In genomic region chr19:38912600-38913514, GRCh38 we compare ENCODE assay signal across 19 cellular contexts. TPM values are rescaled to one million over a fixed set of nuclear protein-coding genes. Genes with fewer than 3 reads are reported as not detected.
DNase-seq lines count a peak whose midpoint lies in the region; ATAC-seq, FAIRE-seq and TF ChIP-seq lines count a peak whose summit lies in the region.
"Had no signal": no experiment of that assay in that cellular context is flagged by ENCODE, and none has a peak within 500 bp of the region (broad histone marks: within the 10 kb centered on the region; RNA-seq: fewer than 3 reads in every experiment).

No MANE protein-coding gene starts in this region.

- no peak for TF ChIP-seq EP300 in H1 (IDR thresholded peaks at IDR 0.05; ENCODE audit: borderline replicate concordance in 1 of 2, low read depth in 2 of 2, low read length in 2 of 2)

- no peaks in the 10 kb centered on the region; the same call in 1 of the 2 replicates for H3K23me2 ChIP-seq in H1 (ENCODE audit: low read depth, low read length)

- H3K4me1 Mint-ChIP-seq in stimulated activated naive CD8-positive, alpha-beta T cell treated with anti-CD3 and anti-CD28 coated beads, Interleukin-15, Interleukin-2, amounts not matched to agents 100 ng/mL and 50 ng/mL, for 24 hours (ENCODE audit: low read depth) = peaks cover 12% of the 10 kb centered on the region

- H3K27ac ChIP-seq in H1 (ENCODE audit: low read depth, low read length) = no peak overlapping the region
- H3K27ac ChIP-seq: colonic mucosa, esophagus squamous epithelium had no signal

- 0 out of 3 replicates have a peak, but pooled peaks of 1 of the 2 experiments have one; percentile 3 for TF ChIP-seq POLR2A in H1 (IDR thresholded peaks at IDR 0.05; ENCODE audit: control extremely low read depth in 1 of 2, low read depth in 2 of 2, low read length in 2 of 2)

- CTCF ChIA-PET in H1 (lab: Charles Lee; ENCODE audit: partially characterized antibody) = interaction anchor here (0.5 to 3.6 kb wide), 5 partner anchors 13 to 1678 kb away, joined by 3 to 16 read pairs (median 3); partner anchors contain the start of genes MRPS12, NFKBIB, SARS2 and SIRT2

- DNase-seq in stimulated activated naive CD8-positive, alpha-beta T cell treated with anti-CD3 and anti-CD28 coated beads, Interleukin-15, Interleukin-2, amounts not matched to agents 100 U/mL and 50 U/mL, for 24 hours = no peak
- DNase-seq in NCI-H2171 treated with DMSO at 0.1 percent for 48 hours (lab: John Stamatoyannopoulos, UW) = peak; percentile 13
- DNase-seq in H1 (ENCODE audit: low read depth in 1 of 2, low spot score in 2 of 2) = no peak
- no peak for DNase-seq in kidney glomerular epithelial cell (lab: John Stamatoyannopoulos, UW)
- DNase-seq in AG08396 (ENCODE audit: low spot score) = no peak
- no peak for DNase-seq in NCI-H748 treated with DMSO at 0.1 percent for 48 hours (lab: John Stamatoyannopoulos, UW)
- DNase-seq: colonic mucosa; esophagus squamous epithelium; KG1; NCI-H1694; NCI-H510A; stimulated activated CD4-positive, alpha-beta T cell treated with anti-CD3 and anti-CD28 coated beads, Interleukin-1b, Interleukin-23, amount 100 ng/mL, for 48 hours; stimulated activated CD8-positive, alpha-beta memory T cell treated with anti-CD3 and anti-CD28 coated beads, Interleukin-4, amount 100 ng/mL, for 48 hours had no signal

- POLR2A ChIA-PET in H1 (lab: Charles Lee; ENCODE audit: partially characterized antibody) = interaction anchor here (0.7 to 6.7 kb wide), 9 partner anchors 9 to 415 kb away, joined by 3 to 36 read pairs (median 3); partner anchors contain the start of genes MRPS12, NFKBIB and SARS2

- no peak overlapping the region for H3K9ac ChIP-seq in H1 (replicated peaks in 1 of 4; ENCODE audit: extremely low read depth in 1 of 4, low read depth in 3 of 4, low read length in 3 of 4)

- TF ChIP-seq CTCF in H1 (IDR thresholded peaks at IDR 0.05; ENCODE audit: control extremely low read depth in 1 of 3, insufficient read depth in 1 of 3, low read depth in 1 of 3, low read length in 3 of 3) = no peak

- no peaks in the 10 kb centered on the region for H3K9me3 ChIP-seq in H1 (ENCODE audit: insufficient read depth in 2 of 2, low read depth in 1 of 2, low read length in 1 of 2)
- H3K9me3 ChIP-seq: colonic mucosa, esophagus squamous epithelium had no signal

- no peaks in the 10 kb centered on the region for H3K9me3 Mint-ChIP-seq in stimulated activated naive CD8-positive, alpha-beta T cell treated with anti-CD3 and anti-CD28 coated beads, Interleukin-15, Interleukin-2, amounts not matched to agents 100 ng/mL and 50 ng/mL, for 24 hours
- H3K9me3 Mint-ChIP-seq: nephron had no signal

- H4K91ac ChIP-seq in H1 (replicated peaks; ENCODE audit: insufficient read length, low read length) = no peak overlapping the region

- no peak for TF ChIP-seq RAD21 in H1 (IDR thresholded peaks at IDR 0.05 in 1 of 2, conservative IDR thresholded peaks at IDR 0.05 in 1 of 2; ENCODE audit: low read depth in 2 of 2, low read length in 2 of 2)

- ATAC-seq in stimulated activated naive CD8-positive, alpha-beta T cell treated with anti-CD3 and anti-CD28 coated beads, Interleukin-15, Interleukin-2, amounts not matched to agents 100 U/mL and 50 U/mL, for 24 hours = no peak
- ATAC-seq in GM21367 (IDR thresholded peaks at IDR 0.05; ENCODE audit: unreplicated experiment) = no peak

- no peak overlapping the region for H2BK20ac ChIP-seq in H1 (ENCODE audit: low read length)

- H4K8ac ChIP-seq in H1 (ENCODE audit: extremely low read depth, insufficient read depth, low read length) = peak overlapping the region; percentile 35; the same call in 1 of the 2 replicates

- WGBS in H1 (ENCODE audit: extremely low coverage in 1 of 2, insufficient coverage in 1 of 2, insufficient read length in 1 of 2, insufficient replicate concordance in 2 of 2, low coverage in 1 of 2, low lambda C conversion rate in 2 of 2, missing lambda C conversion rate in 1 of 2), 2 experiments = 81% methylated on average over 12 of the region's 12 CpGs; no CpG with 5 or more reads in 1 of the 2 experiments

- no peak overlapping the region for H3K4ac ChIP-seq in H1 (replicated peaks; ENCODE audit: insufficient read length, low read depth, low read length)

- H3K4me2 ChIP-seq in H1 (ENCODE audit: insufficient read depth in 1 of 2, low read depth in 2 of 2, low read length in 2 of 2) = no peak overlapping the region

- peaks cover 0 to 6% (median under 1%) of the 10 kb centered on the region in 4 experiments; a peak in 3 of 8 replicates for H3K36me3 ChIP-seq in H1 (ENCODE audit: control insufficient read depth in 2 of 4, insufficient read depth in 4 of 4, low read length in 3 of 4)
- H3K36me3 ChIP-seq: colonic mucosa had no signal

- no peak overlapping the region for H2BK12ac ChIP-seq in H1 (ENCODE audit: low read depth, low read length)

- peaks cover 17% of the 10 kb centered on the region for H3K36me3 Mint-ChIP-seq in stimulated activated naive CD8-positive, alpha-beta T cell treated with anti-CD3 and anti-CD28 coated beads, Interleukin-15, Interleukin-2, amounts not matched to agents 100 ng/mL and 50 ng/mL, for 24 hours (ENCODE audit: low read depth)

- no peak overlapping the region for H2BK5ac ChIP-seq in H1 (ENCODE audit: low read depth, low read length)

- no peak overlapping the region for H2BK15ac ChIP-seq in H1 (ENCODE audit: low read length)

- no peak for FAIRE-seq in H1 (lab: Jason Lieb, UNC)
- FAIRE-seq: GM18507 had no signal

- H3K14ac ChIP-seq in H1 (ENCODE audit: insufficient read length) = no peak overlapping the region

- H3K27ac Mint-ChIP-seq in stimulated activated naive CD8-positive, alpha-beta T cell treated with anti-CD3 and anti-CD28 coated beads, Interleukin-15, Interleukin-2, amounts not matched to agents 100 ng/mL and 50 ng/mL, for 24 hours = peak overlapping the region; percentile 36

- no peak overlapping the region for H3K56ac ChIP-seq in H1 (replicated peaks; ENCODE audit: insufficient read length, low read depth, low read length)

- H3K4me3 Mint-ChIP-seq in stimulated activated naive CD8-positive, alpha-beta T cell treated with anti-CD3 and anti-CD28 coated beads, Interleukin-15, Interleukin-2, amounts not matched to agents 100 ng/mL and 50 ng/mL, for 24 hours = no peak overlapping the region
- H3K4me3 Mint-ChIP-seq: nephron had no signal

- H3K27me3 ChIP-seq in H1 (replicated peaks in 1 of 4; ENCODE audit: control insufficient read depth in 3 of 4, extremely low read depth in 1 of 4, insufficient read depth in 3 of 4, low read length in 3 of 4) = no peaks in the 10 kb centered on the region; a peak in 1 of 7 replicates
- H3K27me3 ChIP-seq: colonic mucosa had no signal

- peaks cover 0 to 8% (median 1%) of the 10 kb centered on the region in 4 experiments; a peak in 3 of 7 replicates for H3K4me1 ChIP-seq in H1 (replicated peaks in 1 of 4; ENCODE audit: control insufficient read depth in 3 of 4, insufficient read depth in 4 of 4, low read length in 3 of 4)
- H3K4me1 ChIP-seq: colonic mucosa had no signal

- no peak overlapping the region for H4K5ac ChIP-seq in H1 (ENCODE audit: insufficient read length, low read depth, low read length)

- no peak overlapping the region for H3K18ac ChIP-seq in H1 (ENCODE audit: extremely low read depth, low read length)

- no peak overlapping the region for H2AK5ac ChIP-seq in H1 (ENCODE audit: low read depth, low read length)

- H2BK120ac ChIP-seq in H1 (replicated peaks; ENCODE audit: low read depth, low read length) = no peak overlapping the region

- no peak overlapping the region for H2AFZ ChIP-seq in H1 (ENCODE audit: low read length)

- no peaks in the 10 kb centered on the region for H3K27me3 Mint-ChIP-seq in stimulated activated naive CD8-positive, alpha-beta T cell treated with anti-CD3 and anti-CD28 coated beads, Interleukin-15, Interleukin-2, amounts not matched to agents 100 ng/mL and 50 ng/mL, for 24 hours

- H3K23ac ChIP-seq in H1 (ENCODE audit: insufficient read length) = no peak overlapping the region

- H4K20me1 ChIP-seq in H1 (replicated peaks in 1 of 2; ENCODE audit: control insufficient read depth in 1 of 2, insufficient read depth in 2 of 2, low read length in 2 of 2) = peaks cover 0 to 3% of the 10 kb centered on the region in 2 experiments

- H3K79me1 ChIP-seq in H1 (ENCODE audit: low read depth, low read length) = no peaks in the 10 kb centered on the region

- no peaks in the 10 kb centered on the region for H3K79me2 ChIP-seq in H1 (ENCODE audit: control insufficient read depth in 1 of 2, insufficient read depth in 2 of 2, low read length in 2 of 2)

- H3K4me3 ChIP-seq in H1 (ENCODE audit: extremely low read depth in 1 of 4, insufficient read depth in 2 of 4, low read depth in 3 of 4, low read length in 4 of 4) = no peak overlapping the region
- H3K4me3 ChIP-seq: colonic mucosa, esophagus squamous epithelium had no signal

RNA-seq across cellular contexts. Expression of gene CCER2, which starts 0.9 kb away (rescaled TPM):
- 0.56 and 0.73 TPM in 2 replicates for total RNA-seq in H1 (2021; fragmentation: NEBNext Ultra II Directional; extraction: Animal tissue kit (Norgen Biotek cat#: 25700))
- polyA plus RNA-seq in H1 (2011; rRNA removed) = 0.32 and 0.71 TPM in 2 replicates
- polyA plus RNA-seq in H1 (2011; cell fraction: cytosol; rRNA removed) = 1.6 TPM
- 5.5 TPM for polyA plus RNA-seq in H1 (2011; cell fraction: nucleus; rRNA removed)
- 0.69 to 2.3 TPM (median 1.2 TPM) in 4 replicates for polyA plus RNA-seq in H1 (2012, experiment 1 of 2)
- polyA plus RNA-seq in H1 (2012, experiment 2 of 2) = not detected
- 0.57 TPM for polyA plus RNA-seq in H1 (2013, experiment 1 of 2)
- 0.33 TPM for polyA plus RNA-seq in H1 (2013, experiment 2 of 2)
- polyA minus RNA-seq in H1 (2011; rRNA and poly(A)+ RNA removed) = not detected in 2 replicates
- not detected for polyA minus RNA-seq in H1 (2011; cell fraction: cytosol; rRNA and poly(A)+ RNA removed)
- polyA minus RNA-seq in H1 (2011; cell fraction: nucleus; rRNA and poly(A)+ RNA removed) = 1.00 TPM
- total RNA-seq: colonic mucosa, H4 had no signal
- polyA plus RNA-seq: BJ had no signal

RNA-seq across cellular contexts. Expression of gene NFKBIB, which starts 13.1 kb away (rescaled TPM):
- total RNA-seq in H1 (2021; fragmentation: NEBNext Ultra II Directional; extraction: Animal tissue kit (Norgen Biotek cat#: 25700)) = 36.3 and 37.3 TPM in 2 replicates
- polyA plus RNA-seq in H1 (2011; rRNA removed) = 44.1 and 62.3 TPM in 2 replicates
- 45.6 TPM for polyA plus RNA-seq in H1 (2011; cell fraction: cytosol; rRNA removed)
- polyA plus RNA-seq in H1 (2011; cell fraction: nucleus; rRNA removed) = 28.5 TPM
- polyA plus RNA-seq in H1 (2012, experiment 1 of 2) = 31.4 to 41.1 TPM (median 35.3 TPM) in 4 replicates
- 23.4 TPM for polyA plus RNA-seq in H1 (2012, experiment 2 of 2)
- 26.4 TPM for polyA plus RNA-seq in H1 (2013, experiment 1 of 2)
- 24.3 TPM for polyA plus RNA-seq in H1 (2013, experiment 2 of 2)
- polyA minus RNA-seq in H1 (2011; rRNA and poly(A)+ RNA removed) = 4.9 and 5.8 TPM in 2 replicates
- 14.2 TPM for polyA minus RNA-seq in H1 (2011; cell fraction: cytosol; rRNA and poly(A)+ RNA removed)
- polyA minus RNA-seq in H1 (2011; cell fraction: nucleus; rRNA and poly(A)+ RNA removed) = 8.0 TPM

RNA-seq across cellular contexts. Expression of gene SIRT2, which starts 13.4 kb away (rescaled TPM):
- 6.1 and 6.5 TPM in 2 replicates for total RNA-seq in H1 (2021; fragmentation: NEBNext Ultra II Directional; extraction: Animal tissue kit (Norgen Biotek cat#: 25700))
- 10.0 and 11.8 TPM in 2 replicates for polyA plus RNA-seq in H1 (2011; rRNA removed)
- 9.0 TPM for polyA plus RNA-seq in H1 (2011; cell fraction: cytosol; rRNA removed)
- 15.2 TPM for polyA plus RNA-seq in H1 (2011; cell fraction: nucleus; rRNA removed)
- 5.0 to 9.0 TPM (median 7.5 TPM) in 4 replicates for polyA plus RNA-seq in H1 (2012, experiment 1 of 2)
- polyA plus RNA-seq in H1 (2012, experiment 2 of 2) = 7.4 TPM
- 6.8 TPM for polyA plus RNA-seq in H1 (2013, experiment 1 of 2)
- polyA plus RNA-seq in H1 (2013, experiment 2 of 2) = 6.5 TPM
- 5.6 and 6.1 TPM in 2 replicates for polyA minus RNA-seq in H1 (2011; rRNA and poly(A)+ RNA removed)
- 5.5 TPM for polyA minus RNA-seq in H1 (2011; cell fraction: cytosol; rRNA and poly(A)+ RNA removed)
- polyA minus RNA-seq in H1 (2011; cell fraction: nucleus; rRNA and poly(A)+ RNA removed) = 2.3 TPM

RNA-seq across cellular contexts. Expression of gene SARS2, which starts 17.7 kb away (rescaled TPM):
- total RNA-seq in H1 (2021; fragmentation: NEBNext Ultra II Directional; extraction: Animal tissue kit (Norgen Biotek cat#: 25700)) = 59.2 and 68.0 TPM in 2 replicates
- polyA plus RNA-seq in H1 (2011; rRNA removed) = 102 and 139 TPM in 2 replicates
- 87.4 TPM for polyA plus RNA-seq in H1 (2011; cell fraction: cytosol; rRNA removed)
- polyA plus RNA-seq in H1 (2011; cell fraction: nucleus; rRNA removed) = 373 TPM
- polyA plus RNA-seq in H1 (2012, experiment 1 of 2) = 61.5 to 84.0 TPM (median 80.1 TPM) in 4 replicates
- polyA plus RNA-seq in H1 (2012, experiment 2 of 2) = 78.5 TPM
- polyA plus RNA-seq in H1 (2013, experiment 1 of 2) = 44.1 TPM
- polyA plus RNA-seq in H1 (2013, experiment 2 of 2) = 41.8 TPM
- polyA minus RNA-seq in H1 (2011; rRNA and poly(A)+ RNA removed) = 34.8 and 44.3 TPM in 2 replicates
- 51.3 TPM for polyA minus RNA-seq in H1 (2011; cell fraction: cytosol; rRNA and poly(A)+ RNA removed)
- polyA minus RNA-seq in H1 (2011; cell fraction: nucleus; rRNA and poly(A)+ RNA removed) = 74.3 TPM

RNA-seq across cellular contexts. Expression of gene MRPS12, which starts 17.9 kb away (rescaled TPM):
- total RNA-seq in H1 (2021; fragmentation: NEBNext Ultra II Directional; extraction: Animal tissue kit (Norgen Biotek cat#: 25700)) = 79.0 and 87.6 TPM in 2 replicates
- polyA plus RNA-seq in H1 (2011; rRNA removed) = 175 and 190 TPM in 2 replicates
- 101 TPM for polyA plus RNA-seq in H1 (2011; cell fraction: cytosol; rRNA removed)
- 91.2 TPM for polyA plus RNA-seq in H1 (2011; cell fraction: nucleus; rRNA removed)
- 52.6 to 78.0 TPM (median 73.3 TPM) in 4 replicates for polyA plus RNA-seq in H1 (2012, experiment 1 of 2)
- 115 TPM for polyA plus RNA-seq in H1 (2012, experiment 2 of 2)
- polyA plus RNA-seq in H1 (2013, experiment 1 of 2) = 73.9 TPM
- polyA plus RNA-seq in H1 (2013, experiment 2 of 2) = 75.5 TPM
- 23.0 and 28.4 TPM in 2 replicates for polyA minus RNA-seq in H1 (2011; rRNA and poly(A)+ RNA removed)
- 34.9 TPM for polyA minus RNA-seq in H1 (2011; cell fraction: cytosol; rRNA and poly(A)+ RNA removed)
- polyA minus RNA-seq in H1 (2011; cell fraction: nucleus; rRNA and poly(A)+ RNA removed) = 28.9 TPM
